Comparison of ENCODE assay signal across 8 cellular contexts in the genomic region with DNA sequence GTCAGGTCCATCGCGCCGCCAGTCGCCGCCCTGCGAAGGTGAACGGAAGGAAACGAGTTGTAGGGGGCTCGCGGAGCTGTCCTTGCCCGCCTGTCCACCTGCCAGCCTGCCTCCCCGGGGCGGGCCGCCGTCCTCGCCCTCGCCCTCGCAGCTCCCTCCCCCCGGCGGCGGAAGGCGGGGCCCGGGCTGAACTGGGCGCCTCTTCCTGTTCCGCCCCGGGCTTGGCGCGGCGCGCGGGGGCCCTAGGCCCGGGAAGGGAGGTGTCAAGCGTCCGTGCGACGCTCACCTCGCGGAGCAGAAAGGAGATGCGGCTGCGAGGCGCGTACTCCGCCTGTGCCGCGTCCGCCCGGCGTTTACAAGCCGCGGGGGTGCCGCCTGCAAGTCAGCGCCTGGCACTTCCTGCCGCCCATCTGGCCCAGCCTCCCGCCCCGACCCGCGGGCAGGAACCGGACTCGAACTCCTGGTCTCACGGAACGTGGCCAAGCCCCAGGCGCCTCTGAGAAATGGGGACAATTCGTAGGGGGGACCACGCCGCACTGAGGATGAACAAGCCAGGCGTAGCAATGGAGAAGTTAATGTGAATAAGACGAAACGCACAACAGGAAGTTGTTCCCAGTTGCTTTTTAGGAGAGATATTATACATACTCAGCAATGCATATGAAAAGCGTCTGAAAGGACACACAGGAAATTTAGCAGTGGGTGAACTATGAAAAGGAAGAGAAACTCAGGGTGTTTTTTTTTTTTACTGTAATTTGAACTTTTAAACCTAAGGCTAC. TPM values are rescaled to one million over a fixed set of nuclear protein-coding genes. Genes with fewer than 3 reads are reported as not detected.
DNase-seq lines count a peak whose midpoint lies in the region; ATAC-seq, FAIRE-seq and TF ChIP-seq lines count a peak whose summit lies in the region.

A gene (minus strand): TSS at position 108 of the 776 bp plus-strand sequence. CDS start 97 bp downstream, at position 11.

- H3K27ac ChIP-seq in BLaER1: peak within 1 kb of the TSS; percentile 86
- H3K27ac ChIP-seq in left lung: peak within 1 kb of the TSS; percentile 99 to 100

- CTCF ChIA-PET in activated CD4-positive, alpha-beta T cell treated with anti-CD3 and anti-CD28 coated beads, Interleukin-2, amount 10 ng/mL, durations not matched to agents 7 days and 5 days (lab: Charles Lee): interaction anchor here (0.6 to 6.7 kb wide), 16 partner anchors 11 to 226 kb away, joined by 3 to 37 read pairs (median 5); a partner anchor contains a TSS

- no peaks in the 10 kb centered on the region for H3K27me3 ChIP-seq in BLaER1
- no peaks in the 10 kb centered on the region for H3K27me3 ChIP-seq in left lung

- no peaks in the 10 kb centered on the region for H3K27me3 Mint-ChIP-seq in activated CD4-positive, alpha-beta T cell treated with anti-CD3 and anti-CD28 coated beads, Interleukin-2, amount 10 ng/mL, durations not matched to agents 7 days and 5 days

- H3K4me3 ChIP-seq in BLaER1 (peak within 1 kb of the TSS; percentile 89), left lung (peak within 1 kb of the TSS; percentile 98)

- no peak for TF ChIP-seq CTCF in left lung (IDR thresholded peaks at IDR 0.05)

- H3K4me1 ChIP-seq in BLaER1 (peaks cover 51% of the 10 kb centered on the region), left lung (peaks cover 18 to 55% of the 10 kb centered on the region in 2 donors)

- FAIRE-seq in GM19239 (lab: Jason Lieb, UNC): peak; percentile 88

- peak within 1 kb of the TSS; percentile 91 for H3K4me2 ChIP-seq in BLaER1

- no peaks in the 10 kb centered on the region for H3K9me3 Mint-ChIP-seq in activated CD4-positive, alpha-beta T cell treated with anti-CD3 and anti-CD28 coated beads, Interleukin-2, amount 10 ng/mL, durations not matched to agents 7 days and 5 days

- H3K27ac Mint-ChIP-seq in activated CD4-positive, alpha-beta T cell treated with anti-CD3 and anti-CD28 coated beads, Interleukin-2, amount 10 ng/mL, durations not matched to agents 7 days and 5 days: peak within 1 kb of the TSS; percentile 98

- peak; percentile 61 for ATAC-seq in HG03442 (IDR thresholded peaks at IDR 0.05; ENCODE audit: unreplicated experiment)
- peak; percentile 91 for ATAC-seq in left lung

- peak within 1 kb of the TSS; percentile 87 for H3K4me3 Mint-ChIP-seq in activated CD4-positive, alpha-beta T cell treated with anti-CD3 and anti-CD28 coated beads, Interleukin-2, amount 10 ng/mL, durations not matched to agents 7 days and 5 days

- peaks cover 39% of the 10 kb centered on the region for H4K20me1 ChIP-seq in BLaER1

- POLR2A ChIA-PET in activated CD4-positive, alpha-beta T cell treated with anti-CD3 and anti-CD28 coated beads, Interleukin-2, amount 10 ng/mL, durations not matched to agents 7 days and 5 days (lab: Charles Lee): interaction anchor here (0.7 kb wide), 1 partner anchor 118 kb away, joined by 4 read pairs; no protein-coding TSS in a partner anchor

- H3K4me1 Mint-ChIP-seq in activated CD4-positive, alpha-beta T cell treated with anti-CD3 and anti-CD28 coated beads, Interleukin-2, amount 10 ng/mL, durations not matched to agents 7 days and 5 days: peaks cover 62% of the 10 kb centered on the region

- H3K9ac ChIP-seq in BLaER1: peak within 1 kb of the TSS; percentile 89

- peaks cover 55% of the 10 kb centered on the region for H3K36me3 Mint-ChIP-seq in activated CD4-positive, alpha-beta T cell treated with anti-CD3 and anti-CD28 coated beads, Interleukin-2, amount 10 ng/mL, durations not matched to agents 7 days and 5 days (ENCODE audit: low read depth)

- DNase-seq in GM19239 (ENCODE audit: insufficient read length, low spot score) (peak; percentile 82), NCI-H526 (lab: John Stamatoyannopoulos, UW) (peak; percentile 48 to 91), dedifferentiated amniotic fluid mesenchymal stem cell (ENCODE audit: extremely low spot score) (peak; percentile 40), left lung (peak; percentile 90 to 99)
- peak; percentile 88 for DNase-seq in activated CD4-positive, alpha-beta T cell treated with anti-CD3 and anti-CD28 coated beads, Interleukin-2, amount 10 ng/mL, durations not matched to agents 7 days and 5 days
- peak; percentile 80 to 84 for DNase-seq in stimulated activated CD4-positive, alpha-beta T cell treated with anti-CD3 and anti-CD28 coated beads, Interleukin-2, amount 100 ng/mL, for 48 hours

- H3K36me3 ChIP-seq in BLaER1 (peaks cover 63% of the 10 kb centered on the region), left lung (peaks cover 0 to 58% of the 10 kb centered on the region in 2 donors)

- intact Hi-C loops in left lung (cut with DNase I): no loop called here

- H3K9me3 ChIP-seq in BLaER1: no peaks in the 10 kb centered on the region
- H3K9me3 ChIP-seq in left lung: no peaks in the 10 kb centered on the region

RNA-seq across cellular contexts. Expression of the gene that starts here (rescaled TPM):
- total RNA-seq in activated CD4-positive, alpha-beta T cell treated with anti-CD3 and anti-CD28 coated beads, Interleukin-2, amount 10 ng/mL, durations not matched to agents 7 days and 5 days: 10 to 100 TPM; 79.6 to 79.8 TPM
- 10 to 100 TPM; 59.0 to 68.2 TPM for total RNA-seq in left lung

Comparison
In these comparisons a context has a peak if more than half of its experiments do, and no peak if none do; other contexts are left out.
1. Peak in every context shown above with its lines: DNase-seq, ATAC-seq, H3K4me3 ChIP-seq and H3K27ac ChIP-seq.
2. DNase-seq: peak in every context shown above with its lines; median percentile 94 in left lung; 88 in activated CD4-positive, alpha-beta T cell treated with anti-CD3 and anti-CD28 coated beads, Interleukin-2, amount 10 ng/mL, durations not matched to agents 7 days and 5 days; 82 in GM19239; 82 in stimulated activated CD4-positive, alpha-beta T cell treated with anti-CD3 and anti-CD28 coated beads, Interleukin-2, amount 100 ng/mL, for 48 hours; 70 in NCI-H526; 40 in dedifferentiated amniotic fluid mesenchymal stem cell.